18 cellular contexts compared by ENCODE assay signal in genomic region chr7:35463176-35463575, GRCh38.
"Had no signal": no experiment of that assay in that cellular context is flagged by ENCODE, and none has a peak within 500 bp of the region (broad histone marks: within the 10 kb centered on the region; RNA-seq: fewer than 3 reads in every experiment).

No MANE protein-coding gene starts in this region.

- H3K9me3 ChIP-seq: sigmoid colon, thoracic aorta had no signal

- H3K9me3 Mint-ChIP-seq: activated T-helper 1 cell treated with anti-CD3 and anti-CD28 coated beads, Interleukin-12 subunit alpha, Interleukin-12 subunit beta, Interleukin-2, Interleukin-4 antibody, amounts not matched to agents 30 ng/mL and 10 ng/mL and 1 ng/mL, durations not matched to agents 14 hours and 24 hours and 36 hours had no signal

- H3K4me3 Mint-ChIP-seq: activated CD4-positive, alpha-beta memory T cell treated with anti-CD3 and anti-CD28 coated beads for 36 hours; activated CD4-positive, alpha-beta T cell treated with anti-CD3 and anti-CD28 coated beads for 36 hours; activated naive CD8-positive, alpha-beta T cell; activated T-helper 1 cell treated with anti-CD3 and anti-CD28 coated beads, Interleukin-12 subunit alpha, Interleukin-12 subunit beta, Interleukin-2, Interleukin-4 antibody, amounts not matched to agents 30 ng/mL and 10 ng/mL and 1 ng/mL, durations not matched to agents 14 hours and 24 hours and 36 hours; dendritic cell treated with granulocyte-macrophage colony-stimulating factor and Interleukin-4, amounts not matched to agents 40 ng/mL and 50 ng/mL, for 4 days; stimulated activated naive B cell treated with anti-CD40 and anti-IgM and Interleukin-4, amounts not matched to agents 10 μg/mL and 1 μg/mL and 100 μg/mL, for 72 hours; WTC11 had no signal

- H3K27me3 ChIP-seq: heart left ventricle, sigmoid colon had no signal

- H3K27me3 Mint-ChIP-seq: dendritic cell treated with granulocyte-macrophage colony-stimulating factor and Interleukin-4, amounts not matched to agents 40 ng/mL and 50 ng/mL, for 4 days had no signal

- H3K36me3 ChIP-seq: gastroesophageal sphincter, heart left ventricle, sigmoid colon, thoracic aorta had no signal

- ATAC-seq: activated CD4-positive, alpha-beta T cell treated with anti-CD3 and anti-CD28 coated beads for 36 hours; esophagus mucosa; gastroesophageal sphincter; heart left ventricle; left ventricle myocardium superior; stimulated activated naive B cell treated with anti-CD40 and anti-IgM and Interleukin-4, amounts not matched to agents 10 μg/mL and 1 μg/mL and 100 μg/mL, for 72 hours; WTC11 had no signal

- H3K4me1 ChIP-seq: gastroesophageal sphincter, sigmoid colon had no signal

- H3K4me3 ChIP-seq: gastroesophageal sphincter, heart left ventricle, sigmoid colon, thoracic aorta had no signal

- H3K27ac ChIP-seq: gastroesophageal sphincter, heart left ventricle, sigmoid colon, thoracic aorta had no signal

- DNase-seq: activated CD4-positive, alpha-beta memory T cell treated with anti-CD3 and anti-CD28 coated beads for 36 hours; activated CD4-positive, alpha-beta T cell treated with anti-CD3 and anti-CD28 coated beads for 36 hours; activated T-cell treated with anti-CD3 and anti-CD28 coated beads for 4 hours; effector CD8-positive, alpha-beta T cell; heart left ventricle; left ventricle myocardium superior; occipital lobe; posterior cingulate gyrus; sigmoid colon; stimulated activated CD4-positive, alpha-beta T cell treated with anti-CD3 and anti-CD28 coated beads, Interleukin-4, amount 100 ng/mL, for 4 hours; stimulated activated naive B cell treated with anti-CD40 and anti-IgM and Interleukin-4, amounts not matched to agents 10 μg/mL and 1 μg/mL and 100 μg/mL, for 72 hours had no signal

- H3K27ac Mint-ChIP-seq: activated CD4-positive, alpha-beta memory T cell treated with anti-CD3 and anti-CD28 coated beads for 36 hours; activated CD4-positive, alpha-beta T cell treated with anti-CD3 and anti-CD28 coated beads for 36 hours; activated naive CD8-positive, alpha-beta T cell; activated T-helper 1 cell treated with anti-CD3 and anti-CD28 coated beads, Interleukin-12 subunit alpha, Interleukin-12 subunit beta, Interleukin-2, Interleukin-4 antibody, amounts not matched to agents 30 ng/mL and 10 ng/mL and 1 ng/mL, durations not matched to agents 14 hours and 24 hours and 36 hours; dendritic cell treated with granulocyte-macrophage colony-stimulating factor and Interleukin-4, amounts not matched to agents 40 ng/mL and 50 ng/mL, for 4 days; stimulated activated naive B cell treated with anti-CD40 and anti-IgM and Interleukin-4, amounts not matched to agents 10 μg/mL and 1 μg/mL and 100 μg/mL, for 72 hours; WTC11 had no signal

- H3K4me1 Mint-ChIP-seq: activated CD4-positive, alpha-beta T cell treated with anti-CD3 and anti-CD28 coated beads for 36 hours; stimulated activated naive B cell treated with anti-CD40 and anti-IgM and Interleukin-4, amounts not matched to agents 10 μg/mL and 1 μg/mL and 100 μg/mL, for 72 hours had no signal

- H3K36me3 Mint-ChIP-seq: activated CD4-positive, alpha-beta memory T cell treated with anti-CD3 and anti-CD28 coated beads for 36 hours; activated naive CD8-positive, alpha-beta T cell; stimulated activated naive B cell treated with anti-CD40 and anti-IgM and Interleukin-4, amounts not matched to agents 10 μg/mL and 1 μg/mL and 100 μg/mL, for 72 hours had no signal
